1 cellular context compared by ENCODE assay signal in genomic region chr12:14885718-14886201, GRCh38.
TF ChIP-seq lines count a peak whose summit lies in the region.

MGP (minus strand) TSS chr12:14885854; CDS start chr12:14885791, 63 bp downstream.

TF ChIP-seq in GM12878, 131 proteins besides CTCF, POLR2A, EP300 and RAD21 (continued from another document):
- no peak for TF ChIP-seq TAF1 (IDR thresholded peaks at IDR 0.05; ENCODE audit: borderline replicate concordance, low read depth, low read length)
- TF ChIP-seq KDM1A (IDR thresholded peaks at IDR 0.05; ENCODE audit: borderline replicate concordance): no peak
